10 cellular contexts compared by ENCODE assay signal in genomic region chrX:123424546-123424945, GRCh38.
A peak's percentile ranks its signal among the peaks of the same experiment; 100 is the strongest.
DNase-seq lines count a peak whose midpoint lies in the region; ATAC-seq and TF ChIP-seq lines count a peak whose summit lies in the region.
"Had no signal": no experiment of that assay in that cellular context is flagged by ENCODE, and none has a peak within 500 bp of the region (broad histone marks: within the 10 kb centered on the region; RNA-seq: fewer than 3 reads in every experiment).

No MANE protein-coding gene starts in this region.

- H3K4me3 ChIP-seq in dorsolateral prefrontal cortex, result no peak overlapping the region

- DNase-seq in Caki2 (ENCODE audit: low read depth) (peak; percentile 56), GM20000 (ENCODE audit: low spot score) (peak; percentile 11), dedifferentiated amniotic fluid mesenchymal stem cell (ENCODE audit: extremely low spot score) (peak; percentile 62), NCI-H1694 treated with DMSO at 0.1 percent for 48 hours (lab: John Stamatoyannopoulos, UW) (no peak), Calu3 (no peak), dorsolateral prefrontal cortex (no peak), NCI-H2171 treated with DMSO at 0.1 percent for 48 hours (lab: John Stamatoyannopoulos, UW) (no peak)
- DNase-seq: CD4-positive, CD25-positive, alpha-beta regulatory T cell had no signal

- peaks cover 14% of the 10 kb centered on the region for H3K27me3 Mint-ChIP-seq in Calu3 (ENCODE audit: unreplicated experiment)
- H3K27me3 Mint-ChIP-seq: CD4-positive, CD25-positive, alpha-beta regulatory T cell; central memory CD8-positive, alpha-beta T cell had no signal

- peaks cover 0 to 65% (median 4%) of the 10 kb centered on the region in 45 donors for H3K27me3 ChIP-seq in dorsolateral prefrontal cortex

- no TSS peak for BruUV-seq in Calu3 (replicated peaks; lab: Mats Ljungman, UMichigan)

- no peak for TF ChIP-seq CTCF in GM20000 (IDR thresholded peaks at IDR 0.05; ENCODE audit: extremely low read depth, missing control alignments)
- TF ChIP-seq CTCF in Calu3 (IDR thresholded peaks at IDR 0.05; ENCODE audit: unreplicated experiment), result no peak
- TF ChIP-seq CTCF in dorsolateral prefrontal cortex (IDR thresholded peaks at IDR 0.05 in 54 of 56, conservative IDR thresholded peaks at IDR 0.05 in 2 of 56; ENCODE audit: low read depth in 1 of 56, partially characterized antibody in 56 of 56), result no peak

- H3K4me3 Mint-ChIP-seq in Calu3 (ENCODE audit: low read depth, unreplicated experiment), result no peak overlapping the region
- H3K4me3 Mint-ChIP-seq: CD4-positive, CD25-positive, alpha-beta regulatory T cell; central memory CD8-positive, alpha-beta T cell had no signal

- no peaks in the 10 kb centered on the region for H3K4me1 Mint-ChIP-seq in Calu3 (ENCODE audit: low read depth, unreplicated experiment)
- H3K4me1 Mint-ChIP-seq: CD4-positive, CD25-positive, alpha-beta regulatory T cell; central memory CD8-positive, alpha-beta T cell had no signal

- no peaks in the 10 kb centered on the region for H3K36me3 Mint-ChIP-seq in Calu3 (ENCODE audit: insufficient read depth, unreplicated experiment)
- H3K36me3 Mint-ChIP-seq: CD4-positive, CD25-positive, alpha-beta regulatory T cell had no signal

- no peaks in the 10 kb centered on the region for H3K9me3 Mint-ChIP-seq in Calu3 (ENCODE audit: low read depth, unreplicated experiment)
- H3K9me3 Mint-ChIP-seq: CD4-positive, CD25-positive, alpha-beta regulatory T cell; central memory CD8-positive, alpha-beta T cell had no signal

- in situ Hi-C loops in Caki2 (cut with HindIII; ENCODE audit: low pct_unique_long_range_greater_than_20kb, low sequenced_read_pairs), result no loop called here

- peak; percentile 94 for ATAC-seq in HG03159 (IDR thresholded peaks at IDR 0.05; ENCODE audit: unreplicated experiment)

- intact Hi-C loops in Calu3 (cut with micrococcal nuclease; ENCODE audit: unreplicated experiment) (loop anchor here (10.0 kb wide), 2 partner anchors 250 to 430 kb away; no protein-coding TSS in a partner anchor), dorsolateral prefrontal cortex (cut with DNase I) (loop anchor here in 1 of 2 donors (5.0 kb wide), 1 partner anchor 252 kb away; no protein-coding TSS in a partner anchor)

- no peak overlapping the region for H3K27ac Mint-ChIP-seq in Calu3 (ENCODE audit: unreplicated experiment)
- H3K27ac Mint-ChIP-seq: CD4-positive, CD25-positive, alpha-beta regulatory T cell had no signal

- CTCF ChIA-PET in Calu3 (lab: Charles Lee), result no interaction called here

- H3K27ac ChIP-seq in dorsolateral prefrontal cortex, result peak overlapping the region in 3 of 59 donors; percentile 6 to 11 (median 9)

Comparison
In these comparisons a context has a peak if more than half of its experiments do, and no peak if none do; other contexts are left out.
1. DNase-seq: peak in Caki2 (single experiment), GM20000 (single experiment) and dedifferentiated amniotic fluid mesenchymal stem cell (single experiment); none in NCI-H1694 treated with DMSO at 0.1 percent for 48 hours (single experiment), Calu3 (single experiment), dorsolateral prefrontal cortex (0 of 10) and NCI-H2171 treated with DMSO at 0.1 percent for 48 hours (single experiment).